ENCODE assay signal across 11 cellular contexts in genomic region chr15:67110958-67111864, GRCh38. TPM values are rescaled to one million over a fixed set of nuclear protein-coding genes. Genes with fewer than 3 reads are reported as not detected.
DNase-seq lines count a peak whose midpoint lies in the region; ATAC-seq and TF ChIP-seq lines count a peak whose summit lies in the region.
"Had no signal": no experiment of that assay in that cellular context is flagged by ENCODE, and none has a peak within 500 bp of the region (broad histone marks: within the 10 kb centered on the region; RNA-seq: fewer than 3 reads in every experiment).

No MANE protein-coding gene starts in this region.

- DNase-seq in activated naive CD4-positive, alpha-beta T cell treated with anti-CD3 and anti-CD28 coated beads, Interleukin-2, amount 10 ng/mL, durations not matched to agents 7 days and 5 days: peak; percentile 58
- DNase-seq in activated naive CD4-positive, alpha-beta T cell treated with Interleukin-2 at 50 U/mL for 16 hours: no peak
- no peak for DNase-seq in SJSA1 (ENCODE audit: low read depth in 1 of 2, low spot score in 2 of 2)
- no peak for DNase-seq in endodermal cell
- no peak for DNase-seq in tibial nerve (ENCODE audit: low spot score in 2 of 2)
- no peak for DNase-seq in NCI-H748 (lab: John Stamatoyannopoulos, UW; ENCODE audit: unreplicated experiment)
- no peak for DNase-seq in germinal center (ENCODE audit: low spot score)
- DNase-seq: activated gamma-delta T cell, NCI-H526 treated with DMSO at 0.1 percent for 48 hours had no signal

- H3K9me3 ChIP-seq in SJSA1 (replicated peaks) (peaks cover 7% of the 10 kb centered on the region), endodermal cell (ENCODE audit: control insufficient read depth, low read length) (peaks cover 15% of the 10 kb centered on the region), tibial nerve (peaks cover 0 to 4% (median 2%) of the 10 kb centered on the region in 4 donors)

- peak overlapping the region; percentile 69 for H3K27ac Mint-ChIP-seq in activated naive CD4-positive, alpha-beta T cell treated with anti-CD3 and anti-CD28 coated beads, Interleukin-2, amount 10 ng/mL, durations not matched to agents 7 days and 5 days
- H3K27ac Mint-ChIP-seq in endodermal cell: no peak overlapping the region

- TF ChIP-seq POLR2A in tibial nerve (IDR thresholded peaks at IDR 0.05): no peak

- no peaks in the 10 kb centered on the region for H3K27me3 ChIP-seq in SJSA1 (replicated peaks)
- no peaks in the 10 kb centered on the region for H3K27me3 ChIP-seq in endodermal cell (ENCODE audit: control insufficient read depth, insufficient read depth, low read length, poor library complexity, severe bottlenecking)
- no peaks in the 10 kb centered on the region for H3K27me3 ChIP-seq in tibial nerve

- H3K36me3 ChIP-seq in SJSA1 (peaks cover 28% of the 10 kb centered on the region), endodermal cell (ENCODE audit: control insufficient read depth, insufficient read depth, low read length) (peaks cover 11% of the 10 kb centered on the region), tibial nerve (no peaks in the 10 kb centered on the region)

- ATAC-seq in HG03520 (IDR thresholded peaks at IDR 0.05; ENCODE audit: unreplicated experiment): no peak

- 94 to 98% methylated on average over 2 of the region's 2 CpGs for WGBS in endodermal cell (ENCODE audit: insufficient coverage in 1 of 2, insufficient read length in 1 of 2), 2 experiments
- 97 to 98% methylated on average over 2 of the region's 2 CpGs for WGBS in tibial nerve, 2 donors

- no peak overlapping the region for H3K4me3 Mint-ChIP-seq in activated naive CD4-positive, alpha-beta T cell treated with anti-CD3 and anti-CD28 coated beads, Interleukin-2, amount 10 ng/mL, durations not matched to agents 7 days and 5 days
- H3K4me3 Mint-ChIP-seq in endodermal cell: no peak overlapping the region

- CTCF ChIA-PET in activated naive CD4-positive, alpha-beta T cell treated with anti-CD3 and anti-CD28 coated beads, Interleukin-2, amount 10 ng/mL, durations not matched to agents 7 days and 5 days (lab: Charles Lee): interaction anchor here (0.8 kb wide), 2 partner anchors 13 to 24 kb away, joined by 4 read pairs; no protein-coding TSS in a partner anchor

- peaks cover 13% of the 10 kb centered on the region for H3K9me3 Mint-ChIP-seq in activated naive CD4-positive, alpha-beta T cell treated with anti-CD3 and anti-CD28 coated beads, Interleukin-2, amount 10 ng/mL, durations not matched to agents 7 days and 5 days
- H3K9me3 Mint-ChIP-seq in endodermal cell: peaks cover 19% of the 10 kb centered on the region

- no peaks in the 10 kb centered on the region for H3K27me3 Mint-ChIP-seq in activated naive CD4-positive, alpha-beta T cell treated with anti-CD3 and anti-CD28 coated beads, Interleukin-2, amount 10 ng/mL, durations not matched to agents 7 days and 5 days
- H3K27me3 Mint-ChIP-seq in endodermal cell (ENCODE audit: insufficient read depth): peaks cover 33% of the 10 kb centered on the region

- H3K27ac ChIP-seq in SJSA1 (peak overlapping the region; percentile 99), endodermal cell (ENCODE audit: low read depth, low read length) (no peak overlapping the region), tibial nerve (peak overlapping the region in 3 of 4 donors; percentile 77 to 79 (median 78))
- H3K27ac ChIP-seq: C4-2B had no signal

- no peak for TF ChIP-seq EP300 in tibial nerve (IDR thresholded peaks at IDR 0.05)

- no peak overlapping the region for H3K4me3 ChIP-seq in SJSA1
- peak overlapping the region; percentile 68 for H3K4me3 ChIP-seq in endodermal cell (ENCODE audit: low read length)
- H3K4me3 ChIP-seq in tibial nerve: no peak overlapping the region

- H3K4me1 Mint-ChIP-seq in activated naive CD4-positive, alpha-beta T cell treated with anti-CD3 and anti-CD28 coated beads, Interleukin-2, amount 10 ng/mL, durations not matched to agents 7 days and 5 days: peaks cover 77% of the 10 kb centered on the region
- H3K4me1 Mint-ChIP-seq in endodermal cell: peaks cover 46% of the 10 kb centered on the region

- H3K36me3 Mint-ChIP-seq in activated naive CD4-positive, alpha-beta T cell treated with anti-CD3 and anti-CD28 coated beads, Interleukin-2, amount 10 ng/mL, durations not matched to agents 7 days and 5 days: peaks cover 60% of the 10 kb centered on the region
- H3K36me3 Mint-ChIP-seq in endodermal cell (ENCODE audit: low read depth): peaks cover 5% of the 10 kb centered on the region

- H3K9ac ChIP-seq in endodermal cell (ENCODE audit: extremely low read depth, low read length, poor library complexity, severe bottlenecking): no peak overlapping the region

- no peak for TF ChIP-seq CTCF in endodermal cell (conservative IDR thresholded peaks at IDR 0.05)
- no peak for TF ChIP-seq CTCF in tibial nerve (IDR thresholded peaks at IDR 0.05)

- H3K4me1 ChIP-seq in SJSA1 (replicated peaks) (peaks cover 76% of the 10 kb centered on the region), endodermal cell (ENCODE audit: control insufficient read depth, insufficient read depth, low read length) (peaks cover 37% of the 10 kb centered on the region), tibial nerve (peaks cover 0 to 73% (median 57%) of the 10 kb centered on the region in 4 donors)

RNA-seq across cellular contexts. Expression of gene SMAD3, which starts 45.8 kb away (rescaled TPM):
- total RNA-seq in SJSA1 (2014; rRNA removed; shearing (Covaris generic)): 19.5 and 22.0 TPM in 2 replicates
- 1 to 10 TPM; 7.8 to 9.6 TPM for total RNA-seq in endodermal cell
- 36.7 TPM for polyA plus RNA-seq in endodermal cell (2013, experiment 1 of 2)
- polyA plus RNA-seq in endodermal cell (2013, experiment 2 of 2): 35.6 TPM
- total RNA-seq in tibial nerve: 10 to 100 TPM; 36.3 to 68.6 (median 44.1) TPM
